ENCODE assay signal across 23 cellular contexts in genomic region chrX:67601771-67602170, GRCh38. TPM values are rescaled to one million over a fixed set of nuclear protein-coding genes. Genes with fewer than 3 reads are reported as not detected.
"Had no signal": no experiment of that assay in that cellular context is flagged by ENCODE, and none has a peak within 500 bp of the region (broad histone marks: within the 10 kb centered on the region; RNA-seq: fewer than 3 reads in every experiment).

No MANE protein-coding gene starts in this region.

- H3K27ac ChIP-seq: body of pancreas, cardiac muscle cell, epithelial cell of prostate, hepatocyte, lower lobe of right lung, neural progenitor cell, transverse colon, uterus had no signal

- H3K9me3 ChIP-seq: body of pancreas, lower lobe of right lung, transverse colon, uterus had no signal

- ATAC-seq: activated CD8-positive, alpha-beta T cell treated with anti-CD3 and anti-CD28 coated beads, Interleukin-2, amount 10 ng/mL, durations not matched to agents 7 days and 5 days; body of pancreas; left lobe of liver; lower lobe of right lung; naive thymus-derived CD8-positive, alpha-beta T cell; sciatic nerve; stimulated activated naive B cell treated with anti-CD40 and anti-IgM and Interleukin-4, amounts not matched to agents 10 μg/mL and 1 μg/mL and 100 μg/mL, for 72 hours had no signal

- H3K27me3 ChIP-seq: body of pancreas, cardiac muscle cell, hepatocyte, neural progenitor cell, transverse colon, uterus had no signal

- H3K4me1 ChIP-seq: body of pancreas, lower lobe of right lung, transverse colon, uterus had no signal

- H3K4me3 ChIP-seq: body of pancreas, cardiac muscle cell, hepatocyte, lower lobe of right lung, neural progenitor cell, transverse colon, uterus had no signal

- H3K36me3 ChIP-seq: cardiac muscle cell, lower lobe of right lung, neural progenitor cell, transverse colon, uterus had no signal

- DNase-seq: activated CD4-positive, alpha-beta T cell treated with anti-CD3 and anti-CD28 coated beads for 1 hour; activated CD4-positive, alpha-beta T cell treated with anti-CD3 and anti-CD28 coated beads, Interleukin-2, amount 50 U/mL, for 1 hour; activated CD8-positive, alpha-beta T cell treated with anti-CD3 and anti-CD28 coated beads, Interleukin-2, amount 10 ng/mL, durations not matched to agents 7 days and 5 days; activated naive CD4-positive, alpha-beta T cell; activated T-cell treated with anti-CD3 and anti-CD28 coated beads, Interleukin-2, amount 50 U/mL, for 1 hour; body of pancreas; glutamatergic neuron; immature natural killer cell; lower lobe of right lung; mesendoderm; naive thymus-derived CD8-positive, alpha-beta T cell; posterior cingulate gyrus; stimulated activated CD4-positive, alpha-beta T cell treated with anti-CD3 and anti-CD28 coated beads, Interleukin-2, amount 100 ng/mL, for 48 hours; stimulated activated CD8-positive, alpha-beta memory T cell treated with anti-CD3 and anti-CD28 coated beads, Interleukin-4, amount 100 ng/mL, for 48 hours; stimulated activated naive B cell treated with anti-CD40 and anti-IgM and Interleukin-4, amounts not matched to agents 10 μg/mL and 1 μg/mL and 100 μg/mL, for 72 hours; transverse colon; uterus had no signal

RNA-seq across cellular contexts. Expression of gene AR, which starts 58.0 kb away (rescaled TPM):
- total RNA-seq: activated CD8-positive, alpha-beta T cell treated with anti-CD3 and anti-CD28 coated beads, Interleukin-2, amount 10 ng/mL, durations not matched to agents 7 days and 5 days; naive thymus-derived CD8-positive, alpha-beta T cell had no signal
